ENCODE assay signal across 8 cellular contexts in the genomic region with DNA sequence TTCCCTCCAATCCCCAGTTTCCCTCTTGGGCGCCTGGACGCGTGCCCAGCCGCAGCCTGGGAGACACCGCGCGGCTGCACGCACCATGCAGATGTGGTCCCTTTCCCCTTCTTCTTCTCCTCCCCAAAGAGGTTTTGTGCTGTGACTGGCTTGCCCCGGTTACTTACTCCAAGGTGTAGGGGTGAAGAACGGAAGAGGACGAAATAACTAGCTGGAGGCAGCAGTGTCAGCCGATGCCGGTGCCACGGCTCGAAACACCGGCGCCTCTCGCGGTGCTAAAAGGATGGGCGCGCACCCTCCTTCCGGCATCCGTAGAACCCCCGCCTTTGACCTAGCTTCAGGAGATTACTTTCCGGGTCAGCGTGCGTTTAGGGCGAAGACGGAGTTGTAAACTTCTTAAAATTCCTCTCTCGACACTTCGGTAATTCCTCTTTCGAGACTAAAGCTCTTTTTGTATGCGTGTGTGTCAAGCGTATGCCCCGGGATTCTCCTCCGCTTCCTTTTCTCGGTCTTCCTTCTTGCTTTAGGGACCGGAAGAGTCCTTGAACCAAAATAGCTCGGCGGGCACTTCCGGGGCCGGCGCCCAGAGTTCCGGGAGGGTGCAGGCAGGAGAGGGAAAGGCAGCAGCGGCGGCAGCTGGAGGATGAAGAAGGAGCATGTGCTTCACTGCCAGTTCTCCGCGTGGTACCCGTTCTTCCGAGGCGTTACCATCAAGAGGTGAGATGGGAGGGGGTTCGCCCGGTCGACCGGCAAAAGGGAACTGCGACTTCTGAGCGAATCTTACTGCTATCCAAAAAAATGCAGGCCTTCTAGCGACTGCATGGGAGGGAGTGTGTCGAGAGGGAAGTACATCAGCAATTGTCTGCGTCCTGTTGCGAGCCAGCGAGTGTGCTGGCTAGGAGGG. TPM values are rescaled to one million over a fixed set of nuclear protein-coding genes. Genes with fewer than 3 reads are reported as not detected.
DNase-seq lines count a peak whose midpoint lies in the region; ATAC-seq and TF ChIP-seq lines count a peak whose summit lies in the region.

A gene with protein sequence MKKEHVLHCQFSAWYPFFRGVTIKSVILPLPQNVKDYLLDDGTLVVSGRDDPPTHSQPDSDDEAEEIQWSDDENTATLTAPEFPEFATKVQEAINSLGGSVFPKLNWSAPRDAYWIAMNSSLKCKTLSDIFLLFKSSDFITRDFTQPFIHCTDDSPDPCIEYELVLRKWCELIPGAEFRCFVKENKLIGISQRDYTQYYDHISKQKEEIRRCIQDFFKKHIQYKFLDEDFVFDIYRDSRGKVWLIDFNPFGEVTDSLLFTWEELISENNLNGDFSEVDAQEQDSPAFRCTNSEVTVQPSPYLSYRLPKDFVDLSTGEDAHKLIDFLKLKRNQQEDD (plus strand): TSS at position 586 of the 904 bp plus-strand sequence. CDS start 58 bp downstream, at position 644.
Gene NUDT5 (minus strand): TSS at position 289 of the 904 bp plus-strand sequence. CDS start 9,600 bp downstream, outside the sequence.

- no peaks in the 10 kb centered on the region for H3K9me2 ChIP-seq in hepatocyte (replicated peaks; ENCODE audit: insufficient read depth)

- H3K4me3 ChIP-seq in astrocyte of the cerebellum (ENCODE audit: low read depth, low read length) (peak within 1 kb of the TSS; percentile 93), hepatocyte (peak within 1 kb of the TSS; percentile 69), aorta (ENCODE audit: low read length in 2 of 2) (peak within 1 kb of the TSS; percentile 79 to 93)

- H3K27ac ChIP-seq in hepatocyte (peak within 1 kb of the TSS; percentile 98), aorta (ENCODE audit: low read depth in 1 of 2, low read length in 2 of 2) (peak within 1 kb of the TSS in 1 of 2 donors; percentile 71)

- no peak for TF ChIP-seq CTCF in astrocyte of the cerebellum (IDR thresholded peaks at IDR 0.05; ENCODE audit: low read depth, low read length, missing control alignments)
- TF ChIP-seq CTCF in hepatocyte (IDR thresholded peaks at IDR 0.05; ENCODE audit: poor library complexity) = no peak

- H2AFZ ChIP-seq in hepatocyte = peak within 1 kb of the TSS; percentile 100

- H4K20me1 ChIP-seq in hepatocyte (ENCODE audit: insufficient read depth, poor library complexity, severe bottlenecking) = no peaks in the 10 kb centered on the region

- H3K4me1 ChIP-seq in hepatocyte (ENCODE audit: insufficient read depth) (peaks cover 12% of the 10 kb centered on the region), aorta (ENCODE audit: control insufficient read depth in 1 of 2, insufficient read depth in 2 of 2, low read length in 2 of 2) (peaks cover 0 to 6% of the 10 kb centered on the region in 2 donors)

- in situ Hi-C loops in astrocyte of the cerebellum (cut with HindIII; ENCODE audit: low sequenced_read_pairs) = no loop called here

- WGBS in hepatocyte (ENCODE audit: low lambda C conversion rate, missing lambda C conversion rate) = 1% methylated on average over 62 of the region's 62 CpGs
- WGBS in aorta, 2 donors = 0% methylated on average over 62 of the region's 62 CpGs

- H3K27me3 ChIP-seq in hepatocyte (no peaks in the 10 kb centered on the region), aorta (ENCODE audit: control insufficient read depth in 1 of 2, insufficient read depth in 2 of 2, low read length in 1 of 2) (no peaks in the 10 kb centered on the region)

- intact Hi-C loops in aorta (cut with DNase I) = no loop called here

- peak within 1 kb of the TSS; percentile 96 for H3K4me2 ChIP-seq in hepatocyte

- no peaks in the 10 kb centered on the region for H3K9me3 ChIP-seq in hepatocyte (ENCODE audit: low read depth)
- no peaks in the 10 kb centered on the region for H3K9me3 ChIP-seq in aorta (ENCODE audit: control insufficient read depth, low read length)

- H3K36me3 ChIP-seq in hepatocyte (replicated peaks; ENCODE audit: insufficient read depth, low read depth) (no peaks in the 10 kb centered on the region), aorta (ENCODE audit: control insufficient read depth in 1 of 2, insufficient read depth in 2 of 2, low read length in 1 of 2) (peaks cover 0 to 4% of the 10 kb centered on the region in 2 donors)

- ATAC-seq in GM18511 (IDR thresholded peaks at IDR 0.05; ENCODE audit: unreplicated experiment) (peak; percentile 94), HG02981 (IDR thresholded peaks at IDR 0.05; ENCODE audit: unreplicated experiment) (peak; percentile 88), aorta (ENCODE audit: low FRiP score) (peak; percentile 98)

- DNase-seq in NCI-H2029 (lab: John Stamatoyannopoulos, UW) (peak; percentile 66), T-helper 9 cell (peak; percentile 74), astrocyte of the cerebellum (ENCODE audit: low read depth) (peak; percentile 74), hepatocyte (ENCODE audit: low spot score) (peak; percentile 94), renal cortical epithelial cell (ENCODE audit: low read depth) (peak; percentile 79), aorta (peak; percentile 91 to 94)

- H3K79me2 ChIP-seq in hepatocyte = peaks cover 89% of the 10 kb centered on the region

RNA-seq across cellular contexts. Expression of the first gene that starts in this region (rescaled TPM):
- total RNA-seq in hepatocyte (84.4 and 104 TPM in 2 replicates), renal cortical epithelial cell (161 and 186 TPM in 2 replicates), aorta (10 to 100 TPM; 39.8 to 53.9 TPM)
- polyA plus RNA-seq in hepatocyte (92.3 and 100 TPM in 2 replicates), aorta (10 to 100 TPM; 36.7 to 66.7 TPM)

RNA-seq across cellular contexts. Expression of gene NUDT5, which starts in this region (rescaled TPM):
- total RNA-seq in hepatocyte = 54.0 and 54.9 TPM in 2 replicates
- 80.9 and 85.1 TPM in 2 replicates for polyA plus RNA-seq in hepatocyte
- 90.3 and 91.0 TPM in 2 replicates for total RNA-seq in renal cortical epithelial cell
- 10 to 100 TPM; 25.9 to 39.7 TPM for total RNA-seq in aorta
- polyA plus RNA-seq in aorta = 10 to 100 TPM; 21.3 to 37.8 TPM
